8 cellular contexts compared by ENCODE assay signal in genomic region chr7:123747620-123748141, GRCh38. TPM values are rescaled to one million over a fixed set of nuclear protein-coding genes. Genes with fewer than 3 reads are reported as not detected.
DNase-seq lines count a peak whose midpoint lies in the region; ATAC-seq and TF ChIP-seq lines count a peak whose summit lies in the region.

No MANE protein-coding gene starts in this region.

- CTCF ChIA-PET in IMR-90 (lab: Yijun Ruan, JAX), result interaction anchor here (0.8 to 1.0 kb wide), 2 partner anchors 13 to 24 kb away, joined by 3 to 4 read pairs; no protein-coding TSS in a partner anchor

- peak overlapping the region; percentile 21; the same call in 1 of the 2 replicates for H2AK5ac ChIP-seq in IMR-90 (ENCODE audit: low read depth, low read length)

- peak overlapping the region; percentile 74 for H3K4me3 ChIP-seq in IMR-90 (ENCODE audit: insufficient read depth, low read depth, low read length)
- peak overlapping the region; percentile 83 for H3K4me3 ChIP-seq in parathyroid adenoma (ENCODE audit: low read depth, low read length)

- peaks cover 8 to 19% of the 10 kb centered on the region in 2 experiments; a peak in 3 of 4 replicates for H3K79me1 ChIP-seq in IMR-90 (ENCODE audit: low read depth in 1 of 2, low read length in 2 of 2)

- H3K9me1 ChIP-seq in IMR-90 (ENCODE audit: insufficient read depth, low read length), result no peaks in the 10 kb centered on the region

- peak overlapping the region; percentile 74 for H3K4ac ChIP-seq in IMR-90 (ENCODE audit: low read depth, low read length)

- TF ChIP-seq CTCF in IMR-90 (conservative IDR thresholded peaks at IDR 0.05; ENCODE audit: low read depth, low read length), result no peak
- no peak for TF ChIP-seq CTCF in parathyroid adenoma (IDR thresholded peaks at IDR 0.05)

- POLR2A ChIA-PET in IMR-90 (lab: Charles Lee; ENCODE audit: unreplicated experiment), result no interaction called here

- no peak for TF ChIP-seq POLR2A in IMR-90 (IDR thresholded peaks at IDR 0.05; ENCODE audit: low read depth, low read length)

- H4K20me1 ChIP-seq in IMR-90 (ENCODE audit: insufficient read depth, low read length), result peaks cover 47% of the 10 kb centered on the region; the same call in 1 of the 2 replicates

- TF ChIP-seq RAD21 in IMR-90 (IDR thresholded peaks at IDR 0.05; ENCODE audit: low read length), result no peak

- H2BK5ac ChIP-seq in IMR-90 (ENCODE audit: low read depth, low read length, poor library complexity, severe bottlenecking), result peak overlapping the region; percentile 88

- H3K4me2 ChIP-seq in IMR-90 (ENCODE audit: low read depth, low read length) (peak overlapping the region; percentile 67), parathyroid adenoma (ENCODE audit: low read length) (peak overlapping the region; percentile 90)

- H2AK9ac ChIP-seq in IMR-90 (replicated peaks; ENCODE audit: low read depth, low read length, poor library complexity), result peak overlapping the region; percentile 60

- H3K9ac ChIP-seq in IMR-90 (ENCODE audit: low read depth, low read length) (peak overlapping the region; percentile 96), parathyroid adenoma (peak overlapping the region; percentile 83)

- BruUV-seq in IMR-90 (replicated peaks; lab: Mats Ljungman, UMichigan), result no TSS peak

- H3K79me2 ChIP-seq in parathyroid adenoma, result peaks cover 48% of the 10 kb centered on the region

- H4K8ac ChIP-seq in IMR-90 (ENCODE audit: low read depth in 2 of 2, low read length in 2 of 2), result peak overlapping the region; percentile 41 to 93; a peak in 3 of 4 replicates

- H3K56ac ChIP-seq in IMR-90 (ENCODE audit: extremely low read depth, insufficient read depth, low read length), result peak overlapping the region; percentile 80; the same call in 1 of the 2 replicates

- H2BK20ac ChIP-seq in IMR-90 (ENCODE audit: low read depth, low read length), result no peak overlapping the region

- H3K27me3 ChIP-seq in IMR-90 (ENCODE audit: control insufficient read depth, insufficient read depth, low read length) (no peaks in the 10 kb centered on the region), parathyroid adenoma (ENCODE audit: control insufficient read depth, insufficient read depth, low read length) (no peaks in the 10 kb centered on the region)

- ATAC-seq in IMR-90 (ENCODE audit: low read depth), result peak; percentile 52
- peak; percentile 37 for ATAC-seq in left ventricle myocardium superior
- ATAC-seq in GM21528 (IDR thresholded peaks at IDR 0.05; ENCODE audit: low FRiP score, unreplicated experiment), result no peak

- H3K14ac ChIP-seq in IMR-90 (replicated peaks; ENCODE audit: low read depth, low read length), result peak overlapping the region; percentile 66

- H2BK15ac ChIP-seq in IMR-90 (ENCODE audit: low read depth, low read length), result no peak overlapping the region

- no peak overlapping the region for H4K5ac ChIP-seq in IMR-90 (ENCODE audit: low read depth, low read length)

- no CpG with 5 or more reads among the region's 12 CpGs for WGBS in IMR-90 (ENCODE audit: extremely low coverage in 2 of 2, insufficient read length in 1 of 2), 2 experiments

- H4K91ac ChIP-seq in IMR-90 (ENCODE audit: insufficient read depth, low read depth, low read length), result peak overlapping the region; percentile 68; the same call in 1 of the 2 replicates

- H3K27ac ChIP-seq in IMR-90 (ENCODE audit: insufficient read depth, low read length) (peak overlapping the region; percentile 90), parathyroid adenoma (peak overlapping the region; percentile 97)

- H3K18ac ChIP-seq in IMR-90 (ENCODE audit: low read depth, low read length), result peak overlapping the region; percentile 63

- H2AFZ ChIP-seq in IMR-90 (replicated peaks; ENCODE audit: low read length, poor library complexity) (peak overlapping the region; percentile 98), parathyroid adenoma (peak overlapping the region; percentile 91)

- H3K36me3 ChIP-seq in IMR-90 (ENCODE audit: control insufficient read depth, insufficient read depth, low read length), result no peaks in the 10 kb centered on the region
- H3K36me3 ChIP-seq in parathyroid adenoma (ENCODE audit: control insufficient read depth, insufficient read depth, low read length), result no peaks in the 10 kb centered on the region

- H3K4me1 ChIP-seq in IMR-90 (ENCODE audit: control insufficient read depth, insufficient read depth, low read length) (peaks cover 2% of the 10 kb centered on the region; the same call in 1 of the 2 replicates), parathyroid adenoma (peaks cover 17% of the 10 kb centered on the region)

- intact Hi-C loops in IMR-90 (cut with micrococcal nuclease) (loop anchor here (1.0 to 5.0 kb wide), 4 partner anchors 20 to 190 kb away; partner anchors contain the start of gene NDUFA5), left ventricle myocardium superior (cut with micrococcal nuclease) (no loop called here)

- dilution Hi-C loops in IMR-90 (cut with HindIII; ENCODE audit: low sequenced_read_pairs, unreplicated experiment), result no loop called here

- in situ Hi-C loops in IMR-90 (cut with MboI; ENCODE audit: low sequenced_read_pairs), result no loop called here

- H2BK120ac ChIP-seq in IMR-90 (ENCODE audit: low read depth, low read length), result peak overlapping the region; percentile 35; the same call in 1 of the 2 replicates

- DNase-seq in DMS 273 treated with DMSO at 0.1 percent for 48 hours (lab: John Stamatoyannopoulos, UW), result peak; percentile 72
- DNase-seq in IMR-90, result peak; percentile 88
- peak; percentile 67 for DNase-seq in RPMI8226
- peak in 44 of 58 donors; percentile 2 to 52 (median 16) for DNase-seq in anterior cingulate cortex (lab: John Stamatoyannopoulos, UW)
- peak; percentile 49 for DNase-seq in left ventricle myocardium superior
- DNase-seq in NCI-H1436 (lab: John Stamatoyannopoulos, UW), result no peak

- peak overlapping the region; percentile 90 for H3K23ac ChIP-seq in IMR-90 (ENCODE audit: low read depth, low read length)

- H3K9me3 ChIP-seq in IMR-90 (ENCODE audit: control insufficient read depth, insufficient read depth, low read length), result no peaks in the 10 kb centered on the region
- H3K9me3 ChIP-seq in parathyroid adenoma (ENCODE audit: control insufficient read depth, low read length), result no peaks in the 10 kb centered on the region

TF ChIP-seq in IMR-90, 13 proteins besides CTCF, POLR2A, EP300 and RAD21:
- no peak for TF ChIP-seq MXI1 (IDR thresholded peaks at IDR 0.05; ENCODE audit: borderline replicate concordance, low read depth, low read length)
- 0 out of 2 replicates have a peak, but pooled peaks have one; percentile 14 for TF ChIP-seq BHLHE40 (IDR thresholded peaks at IDR 0.05; ENCODE audit: low read depth, low read length)
- TF ChIP-seq SMC3 (IDR thresholded peaks at IDR 0.05; ENCODE audit: low read depth, low read length), result no peak
- 0 out of 2 replicates have a peak, but pooled peaks have one; percentile 6 for TF ChIP-seq FOS (IDR thresholded peaks at IDR 0.05; ENCODE audit: low read depth, low read length)
- TF ChIP-seq RCOR1 (IDR thresholded peaks at IDR 0.05; ENCODE audit: insufficient replicate concordance, low read length), result peak; percentile 74
- peak; percentile 68; the same call in 1 of the 2 replicates for TF ChIP-seq MAZ (IDR thresholded peaks at IDR 0.05; ENCODE audit: borderline replicate concordance, low read depth, low read length)
TF ChIP-seq in IMR-90: peak in this region for 4.

RNA-seq across cellular contexts. Expression of gene WASL, which starts 1.1 kb away (rescaled TPM):
- total RNA-seq in IMR-90 (2012; rRNA removed) (2.3 and 5.3 TPM in 2 replicates), left ventricle myocardium superior (31.6 TPM)
- polyA plus RNA-seq in IMR-90 (2012; rRNA removed), result 7.4 and 7.9 TPM in 2 replicates
- polyA plus RNA-seq in IMR-90 (2012; cell fraction: cytosol; rRNA removed), result 2.1 and 5.6 TPM in 2 replicates
- 3.5 and 7.3 TPM in 2 replicates for polyA plus RNA-seq in IMR-90 (2012; cell fraction: nucleus; rRNA removed; ENCODE audit: low replicate concordance)
